In the genomic region with DNA sequence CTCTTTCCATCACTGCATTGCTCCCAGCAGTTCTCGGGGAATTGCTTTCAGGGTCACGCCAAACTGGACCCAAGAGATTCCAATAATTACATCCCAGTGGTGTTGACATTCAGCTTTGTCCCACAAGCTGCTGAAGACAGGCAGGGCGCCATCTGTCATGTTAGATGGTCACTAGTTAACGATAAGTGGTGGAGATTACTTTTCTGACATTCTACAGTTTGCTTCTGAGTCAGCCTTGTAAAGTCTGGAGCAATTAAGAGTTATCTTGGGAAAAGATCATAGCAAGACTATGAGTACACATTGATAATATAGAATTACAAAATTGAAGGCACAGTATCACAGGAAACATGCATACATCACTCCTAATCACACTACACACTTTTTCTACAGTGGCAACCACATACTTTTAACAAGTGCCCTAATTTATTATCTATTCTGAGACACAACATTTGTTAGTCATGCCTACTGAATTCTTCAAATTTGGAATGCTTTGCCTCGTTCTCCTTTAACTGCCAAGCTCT, we compare ENCODE assay signal across 11 cellular contexts. TPM values are rescaled to one million over a fixed set of nuclear protein-coding genes. Genes with fewer than 3 reads are reported as not detected.
DNase-seq lines count a peak whose midpoint lies in the region; ATAC-seq, FAIRE-seq and TF ChIP-seq lines count a peak whose summit lies in the region.
"Had no signal": no experiment of that assay in that cellular context is flagged by ENCODE, and none has a peak within 500 bp of the region (broad histone marks: within the 10 kb centered on the region; RNA-seq: fewer than 3 reads in every experiment).

No MANE protein-coding gene starts in this region.

- peaks cover 5% of the 10 kb centered on the region for H3K27me3 ChIP-seq in endodermal cell (ENCODE audit: control insufficient read depth, insufficient read depth, low read length, poor library complexity, severe bottlenecking)

- no peak overlapping the region for H3K9ac ChIP-seq in endodermal cell (ENCODE audit: extremely low read depth, low read length, poor library complexity, severe bottlenecking)

- DNase-seq in NCI-H524 (lab: John Stamatoyannopoulos, UW) (peak; percentile 86 to 92), endodermal cell (peak; percentile 56), retina (peak; percentile 66), left lobe of liver (ENCODE audit: low spot score) (no peak), NCI-H2196 treated with DMSO at 0.1 percent for 48 hours (lab: John Stamatoyannopoulos, UW; ENCODE audit: unreplicated experiment) (no peak)
- DNase-seq: NCI-H1436; stimulated activated CD4-positive, alpha-beta T cell treated with anti-CD3 and anti-CD28 coated beads, Interleukin-1b, Interleukin-23, amount 100 ng/mL, for 48 hours had no signal

- peak; percentile 99 for FAIRE-seq in G401.6 (lab: Jason Lieb, UNC)
- FAIRE-seq: colon had no signal

- no peaks in the 10 kb centered on the region for H3K36me3 ChIP-seq in endodermal cell (ENCODE audit: control insufficient read depth, insufficient read depth, low read length)

- no peaks in the 10 kb centered on the region for H3K36me3 Mint-ChIP-seq in endodermal cell (ENCODE audit: low read depth)

- TF ChIP-seq CTCF in endodermal cell (conservative IDR thresholded peaks at IDR 0.05) = no peak

- H3K9me3 Mint-ChIP-seq in endodermal cell = no peaks in the 10 kb centered on the region

- no peak overlapping the region for H3K4me3 Mint-ChIP-seq in endodermal cell

- 76 to 86% methylated on average over 2 to 5 of the region's 5 CpGs for WGBS in endodermal cell (ENCODE audit: insufficient coverage in 1 of 2, insufficient read length in 1 of 2), 2 experiments

- peak overlapping the region; percentile 71 for H3K27ac ChIP-seq in endodermal cell (ENCODE audit: low read depth, low read length)

- H3K27ac Mint-ChIP-seq in endodermal cell = no peak overlapping the region

- peaks cover 12% of the 10 kb centered on the region for H3K4me1 Mint-ChIP-seq in endodermal cell

- ATAC-seq in HG03460 (IDR thresholded peaks at IDR 0.05; ENCODE audit: unreplicated experiment) (no peak), left lobe of liver (no peak), HG02763 (IDR thresholded peaks at IDR 0.05; ENCODE audit: unreplicated experiment) (no peak)

- H3K9me3 ChIP-seq in endodermal cell (ENCODE audit: control insufficient read depth, low read length) = peaks cover 5% of the 10 kb centered on the region

- no peaks in the 10 kb centered on the region for H3K4me1 ChIP-seq in endodermal cell (ENCODE audit: control insufficient read depth, insufficient read depth, low read length)

- H3K27me3 Mint-ChIP-seq in endodermal cell (ENCODE audit: insufficient read depth) = peaks cover 36% of the 10 kb centered on the region

- H3K4me3 ChIP-seq in endodermal cell (ENCODE audit: low read length) = no peak overlapping the region

RNA-seq across cellular contexts. Expression of a gene that starts 41.9 kb away (rescaled TPM):
- total RNA-seq in endodermal cell (under 1 TPM; 0.09 to 0.15 TPM), left lobe of liver (0.86 TPM)
- 61.5 TPM for polyA plus RNA-seq in endodermal cell (2013, experiment 1 of 2)
- 61.9 TPM for polyA plus RNA-seq in endodermal cell (2013, experiment 2 of 2)

Comparison
In these comparisons a context has a peak if more than half of its experiments do, and no peak if none do; other contexts are left out.
1. DNase-seq: peak in NCI-H524 (2 of 2), endodermal cell (single experiment) and retina (single experiment); none in left lobe of liver (single experiment) and NCI-H2196 treated with DMSO at 0.1 percent for 48 hours (single experiment).